28 cellular contexts compared by ENCODE assay signal in the genomic region with DNA sequence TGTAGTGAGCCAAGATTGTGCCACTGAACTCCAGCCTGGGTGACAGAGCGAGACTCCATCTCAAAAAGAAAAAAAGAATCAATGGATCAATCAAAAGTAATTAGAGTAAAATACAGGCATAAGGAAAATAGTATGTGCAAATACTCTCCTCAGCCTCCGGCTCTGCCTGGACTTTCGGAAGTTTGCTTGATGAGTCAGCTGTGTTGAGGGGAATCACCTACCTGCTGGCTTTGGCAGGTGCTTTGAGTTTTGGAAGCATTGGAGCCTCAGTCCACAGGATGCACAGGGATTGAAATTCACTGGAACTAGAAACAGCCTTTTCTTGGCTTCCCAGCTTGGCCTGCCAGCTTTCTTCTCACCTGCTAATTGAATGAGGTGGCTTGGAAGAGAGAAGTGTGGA.
DNase-seq lines count a peak whose midpoint lies in the region; ATAC-seq and TF ChIP-seq lines count a peak whose summit lies in the region.
"Had no signal": no experiment of that assay in that cellular context is flagged by ENCODE, and none has a peak within 500 bp of the region (broad histone marks: within the 10 kb centered on the region; RNA-seq: fewer than 3 reads in every experiment).

No MANE protein-coding gene starts in this region.

- 94 to 96% (median 95%) methylated on average over 3 of the region's 3 CpGs for WGBS in heart left ventricle, 4 donors

- H3K36me3 ChIP-seq in mucosa of descending colon (ENCODE audit: low read depth) (no peaks in the 10 kb centered on the region), heart left ventricle (no peaks in the 10 kb centered on the region)

- TF ChIP-seq POLR2A in heart left ventricle (IDR thresholded peaks at IDR 0.05) = no peak

- intact Hi-C loops in mucosa of descending colon (cut with DNase I, micrococcal nuclease) (no loop called here), heart left ventricle (cut with DNase I) (no loop called here)

- no peak overlapping the region for H3K27ac ChIP-seq in epithelial cell of prostate
- H3K27ac ChIP-seq in heart left ventricle = no peak overlapping the region
- H3K27ac ChIP-seq: GM23248, VCaP had no signal

- peak; percentile 5 for DNase-seq in SIG-M5 treated with dmso at 0.1 percent for 504 hours (lab: John Stamatoyannopoulos, UW; ENCODE audit: unreplicated experiment)
- DNase-seq in SIG-M5 (lab: John Stamatoyannopoulos, UW) = no peak
- peak; percentile 44 for DNase-seq in epithelial cell of prostate (ENCODE audit: low read depth, low spot score)
- DNase-seq in mucosa of descending colon = no peak
- DNase-seq in heart left ventricle = no peak
- no peak for DNase-seq in stimulated activated CD4-positive, alpha-beta T cell treated with anti-CD3 and anti-CD28 coated beads, Interleukin-2, amount 100 ng/mL, for 24 hours
- no peak for DNase-seq in stimulated activated naive CD4-positive, alpha-beta T cell (lab: John Stamatoyannopoulos, UW)
- DNase-seq: 8988T; activated CD4-positive, alpha-beta T cell treated with anti-CD3 and anti-CD28 coated beads for 48 hours; activated naive CD4-positive, alpha-beta T cell treated with Interleukin-2 at 50 U/mL for 16 hours; activated T-cell treated with anti-CD3 and anti-CD28 coated beads, Interleukin-2, amount 50 U/mL, for 72 hours; amniotic stem cell; CD8-positive, alpha-beta memory T cell; cortex of kidney; DMS79 treated with DMSO at 0.1 percent for 48 hours; endodermal cell; GM23248; HFFc6; mesenchymal stem cell; NCI-H187; occipital lobe; retina; RPMI8226; stimulated activated CD4-positive, alpha-beta T cell treated with anti-CD3 and anti-CD28 coated beads, Interleukin-2, amount 100 ng/mL, for 48 hours had no signal

- H3K27me3 ChIP-seq in heart left ventricle = peaks cover 0 to 8% (median 0%) of the 10 kb centered on the region in 9 donors

- H3K4me3 ChIP-seq in mucosa of descending colon (no peak overlapping the region), heart left ventricle (no peak overlapping the region)
- H3K4me3 ChIP-seq: GM23248 had no signal

- H3K4me1 ChIP-seq in mucosa of descending colon (ENCODE audit: low read depth) = no peaks in the 10 kb centered on the region
- no peaks in the 10 kb centered on the region for H3K4me1 ChIP-seq in heart left ventricle

- peak; percentile 90 for ATAC-seq in mucosa of descending colon
- ATAC-seq in heart left ventricle = no peak
- ATAC-seq in HG02981 (IDR thresholded peaks at IDR 0.05; ENCODE audit: unreplicated experiment) = no peak
- ATAC-seq: activated T-cell treated with anti-CD3 and anti-CD28 coated beads, Interleukin-2, amount 50 U/mL, for 72 hours; SK-N-SH treated with all-trans-retinoic acid at 6 μM for 48 hours; stimulated activated effector memory CD8-positive, alpha-beta T cell treated with anti-CD3 and anti-CD28 coated beads, Interleukin-12 subunit alpha, Interleukin-12 subunit beta, amount 100 ng/mL, for 72 hours had no signal

- H3K9me3 ChIP-seq in mucosa of descending colon (no peaks in the 10 kb centered on the region), heart left ventricle (no peaks in the 10 kb centered on the region)

- TF ChIP-seq CTCF in mucosa of descending colon (IDR thresholded peaks at IDR 0.05) (no peak), heart left ventricle (IDR thresholded peaks at IDR 0.05) (no peak)

Comparison
In these comparisons a context has a peak if more than half of its experiments do, and no peak if none do; other contexts are left out.
1. DNase-seq: peak in SIG-M5 treated with dmso at 0.1 percent for 504 hours (single experiment) and epithelial cell of prostate (single experiment); none in SIG-M5 (single experiment), mucosa of descending colon (0 of 3), heart left ventricle (0 of 5), stimulated activated CD4-positive, alpha-beta T cell treated with anti-CD3 and anti-CD28 coated beads, Interleukin-2, amount 100 ng/mL, for 24 hours (0 of 2) and stimulated activated naive CD4-positive, alpha-beta T cell (0 of 6).